ENCODE assay signal across 8 cellular contexts in genomic region chr17:31549525-31550388, GRCh38.
A peak's percentile ranks its signal among the peaks of the same experiment; 100 is the strongest.
DNase-seq lines count a peak whose midpoint lies in the region; ATAC-seq and TF ChIP-seq lines count a peak whose summit lies in the region.

No MANE protein-coding gene starts in this region.

- H3K4me3 ChIP-seq in AG10803 (ENCODE audit: low read length) (peak overlapping the region; percentile 91), choroid plexus epithelial cell (ENCODE audit: low read depth, low read length) (peak overlapping the region; percentile 94)

- ATAC-seq in GM19035 (IDR thresholded peaks at IDR 0.05; ENCODE audit: unreplicated experiment) (peak; percentile 73), HG03342 (IDR thresholded peaks at IDR 0.05; ENCODE audit: unreplicated experiment) (peak; percentile 74), left colon (peak; percentile 93)

- no peak for TF ChIP-seq CTCF in AG10803 (conservative IDR thresholded peaks at IDR 0.05; ENCODE audit: low read length)
- TF ChIP-seq CTCF in choroid plexus epithelial cell (conservative IDR thresholded peaks at IDR 0.05; ENCODE audit: low read depth, low read length), result no peak

- DNase-seq in AG10803 (ENCODE audit: low read depth) (peak; percentile 91), NCI-H446 treated with DMSO at 0.1 percent for 48 hours (lab: John Stamatoyannopoulos, UW) (peak; percentile 74), choroid plexus epithelial cell (ENCODE audit: low read depth) (peak; percentile 95), left colon (peak; percentile 88 to 92)
- DNase-seq in activated CD4-positive, alpha-beta T cell treated with anti-CD3 and anti-CD28 coated beads for 4 hours, result peak; percentile 87 to 95
- DNase-seq in stimulated activated CD4-positive, alpha-beta T cell treated with anti-CD3 and anti-CD28 coated beads, Interleukin-1b, Interleukin-23, amount 100 ng/mL, for 24 hours (ENCODE audit: low read depth in 4 of 4, low spot score in 1 of 4), result peak; percentile 87 to 99 (median 93)

- intact Hi-C loops in left colon (cut with DNase I, micrococcal nuclease), result no loop called here

Comparison
In these comparisons a context has a peak if more than half of its experiments do, and no peak if none do; other contexts are left out.
1. Peak in every context shown above with its lines: DNase-seq, ATAC-seq and H3K4me3 ChIP-seq.